ENCODE assay signal across 9 cellular contexts in the genomic region with DNA sequence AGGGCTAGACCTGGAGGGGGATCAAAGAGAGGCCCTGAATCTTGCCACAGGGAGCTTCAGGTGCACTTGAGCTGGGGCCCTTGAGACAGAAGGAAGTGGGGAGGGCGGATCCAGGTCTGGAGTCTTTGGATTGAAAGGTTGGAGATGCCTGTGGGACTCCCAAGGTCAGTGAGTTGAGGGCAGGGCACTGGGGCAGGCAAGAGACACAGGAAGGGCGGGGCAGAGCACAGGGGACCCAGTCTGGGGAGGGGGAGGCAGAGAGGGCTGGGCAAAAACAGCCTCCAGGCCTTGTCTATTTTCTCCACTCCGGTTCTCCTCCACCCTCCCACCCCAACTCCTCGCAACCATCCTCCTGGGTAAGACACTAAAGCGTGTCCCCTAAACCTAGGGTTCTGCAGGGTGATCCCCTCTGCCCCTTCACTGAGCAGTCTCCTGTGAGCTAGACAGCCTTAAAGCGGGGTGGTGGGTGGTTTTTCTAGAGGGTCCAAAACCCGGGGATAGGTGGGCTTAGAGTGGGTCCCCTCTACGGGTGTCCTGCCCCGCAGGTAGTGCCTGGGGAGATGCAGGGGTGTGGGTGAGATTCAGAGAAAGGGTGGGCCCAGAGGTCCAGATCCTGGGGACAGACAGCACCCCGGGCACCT. TPM values are rescaled to one million over a fixed set of nuclear protein-coding genes. Genes with fewer than 3 reads are reported as not detected.
DNase-seq lines count a peak whose midpoint lies in the region; ATAC-seq, FAIRE-seq and TF ChIP-seq lines count a peak whose summit lies in the region.
"Had no signal": no experiment of that assay in that cellular context is flagged by ENCODE, and none has a peak within 500 bp of the region (broad histone marks: within the 10 kb centered on the region; RNA-seq: fewer than 3 reads in every experiment).

No MANE protein-coding gene starts in this region.

- peak overlapping the region; percentile 72 for H2AFZ ChIP-seq in GM12878 (ENCODE audit: control insufficient read depth, low read depth, low read length)

- no peak overlapping the region for H3K27ac ChIP-seq in GM12878 (ENCODE audit: control insufficient read depth, insufficient read depth)
- H3K27ac ChIP-seq in liver (ENCODE audit: low read depth in 1 of 2, low read length in 2 of 2): peak overlapping the region; percentile 74 to 83
- peak overlapping the region; percentile 30 to 73 (median 54) for H3K27ac ChIP-seq in upper lobe of left lung

- no peak for FAIRE-seq in GM12878 (lab: Jason Lieb, UNC)
- FAIRE-seq: G401.6 had no signal

- no peaks in the 10 kb centered on the region for H3K36me3 ChIP-seq in GM12878 (ENCODE audit: control insufficient read depth in 2 of 2, insufficient read depth in 2 of 2, low read length in 1 of 2)
- H3K36me3 ChIP-seq in liver (ENCODE audit: control insufficient read depth in 4 of 4, insufficient read depth in 3 of 4, low read depth in 1 of 4, low read length in 3 of 4): no peaks in the 10 kb centered on the region
- H3K36me3 ChIP-seq in upper lobe of left lung: no peaks in the 10 kb centered on the region

- 49% methylated on average over 10 of the region's 10 CpGs for WGBS in GM12878 (ENCODE audit: insufficient coverage, insufficient replicate concordance, low lambda C conversion rate, missing lambda C conversion rate)
- WGBS in liver: 73% methylated on average over 10 of the region's 10 CpGs
- WGBS in upper lobe of left lung, 2 donors: 42 to 43% methylated on average over 9 to 10 of the region's 10 CpGs

- H3K4me3 ChIP-seq in GM12878: no peak overlapping the region
- peak overlapping the region in 2 of 3 donors; percentile 23 to 83 for H3K4me3 ChIP-seq in liver (ENCODE audit: low read depth in 1 of 3, low read length in 3 of 3)
- peak overlapping the region; percentile 6 to 73 (median 64) for H3K4me3 ChIP-seq in upper lobe of left lung

- H3K79me2 ChIP-seq in GM12878 (ENCODE audit: control insufficient read depth, insufficient read depth, low read length): no peaks in the 10 kb centered on the region; the same call in 1 of the 2 replicates

- H3K9ac ChIP-seq in GM12878 (ENCODE audit: control insufficient read depth, insufficient read depth, low read length): no peak overlapping the region; the same call in 1 of the 2 replicates
- H3K9ac ChIP-seq in liver (ENCODE audit: low read depth in 1 of 2, low read length in 2 of 2): peak overlapping the region in 1 of 2 donors; percentile 25

- H3K4me2 ChIP-seq in GM12878 (ENCODE audit: control insufficient read depth, insufficient read depth): peak overlapping the region; percentile 84

- H3K9me3 ChIP-seq in GM12878 (replicated peaks; ENCODE audit: control insufficient read depth, insufficient read depth, low read length): peaks cover 5% of the 10 kb centered on the region; the same call in 1 of the 3 replicates
- H3K9me3 ChIP-seq in liver (ENCODE audit: control insufficient read depth in 4 of 4, low read length in 3 of 4): peaks cover 0 to 6% (median 1%) of the 10 kb centered on the region in 4 donors
- H3K9me3 ChIP-seq in upper lobe of left lung: peaks cover 0 to 12% (median 3%) of the 10 kb centered on the region in 4 donors

- H3K4me1 ChIP-seq in GM12878 (ENCODE audit: control insufficient read depth, insufficient read depth, low read length) (peaks cover 8% of the 10 kb centered on the region), liver (ENCODE audit: control insufficient read depth in 4 of 4, insufficient read depth in 4 of 4, low read length in 3 of 4) (peaks cover 29 to 52% (median 42%) of the 10 kb centered on the region in 4 donors), upper lobe of left lung (peaks cover 44 to 57% (median 50%) of the 10 kb centered on the region in 4 donors)

- peak overlapping the region; percentile 57 for H3K27ac Mint-ChIP-seq in activated CD8-positive, alpha-beta memory T cell treated with anti-CD3 and anti-CD28 coated beads, Interleukin-2, amount 10 ng/mL, durations not matched to agents 7 days and 5 days

- H3K9me3 Mint-ChIP-seq in activated CD8-positive, alpha-beta memory T cell treated with anti-CD3 and anti-CD28 coated beads, Interleukin-2, amount 10 ng/mL, durations not matched to agents 7 days and 5 days (ENCODE audit: low read depth): peaks cover 4% of the 10 kb centered on the region

- peaks cover 29% of the 10 kb centered on the region for H3K4me1 Mint-ChIP-seq in activated CD8-positive, alpha-beta memory T cell treated with anti-CD3 and anti-CD28 coated beads, Interleukin-2, amount 10 ng/mL, durations not matched to agents 7 days and 5 days

- SMC1A ChIA-PET in GM12878 (lab: Charles Lee; ENCODE audit: uncharacterized antibody, unreplicated experiment): interaction anchor here (0.6 kb wide), 1 partner anchor 114 kb away, joined by 4 read pairs; no protein-coding TSS in a partner anchor

- no peak for TF ChIP-seq CTCF in GM12878 (IDR thresholded peaks at IDR 0.05 in 2 of 3, conservative IDR thresholded peaks at IDR 0.05 in 1 of 3; ENCODE audit: control insufficient read depth in 2 of 3, extremely low read depth in 1 of 3, insufficient read depth in 1 of 3, low read depth in 3 of 3, low read length in 3 of 3)
- TF ChIP-seq CTCF in liver (IDR thresholded peaks at IDR 0.05; ENCODE audit: low read depth, low read length, missing input control): no peak
- TF ChIP-seq CTCF in upper lobe of left lung (IDR thresholded peaks at IDR 0.05): no peak

- no peak for DNase-seq in activated CD8-positive, alpha-beta memory T cell treated with anti-CD3 and anti-CD28 coated beads, Interleukin-2, amount 10 ng/mL, durations not matched to agents 7 days and 5 days
- no peak for DNase-seq in activated CD8-positive, alpha-beta memory T cell treated with anti-CD3 and anti-CD28 coated beads, Interleukin-2, amount 50 U/mL, for 48 hours
- DNase-seq in GM12878 (ENCODE audit: low read depth, low spot score) (no peak), upper lobe of left lung (peak in 1 of 2 donors; percentile 63), COR-L47 (lab: John Stamatoyannopoulos, UW) (no peak), nucleus accumbens (lab: John Stamatoyannopoulos, UW) (no peak)
- no peak for DNase-seq in activated CD4-positive, alpha-beta T cell treated with anti-CD3 and anti-CD28 coated beads for 1 hour

- BruUV-seq in GM12878 (replicated peaks; lab: Mats Ljungman, UMichigan): no TSS peak

- CTCF ChIA-PET in activated CD8-positive, alpha-beta memory T cell treated with anti-CD3 and anti-CD28 coated beads, Interleukin-2, amount 10 ng/mL, durations not matched to agents 7 days and 5 days (lab: Charles Lee): interaction anchor here (1.0 to 2.3 kb wide), 2 partner anchors 13 to 38 kb away, joined by 3 to 12 read pairs; no protein-coding TSS in a partner anchor
- CTCF ChIA-PET in GM12878 (lab: Yijun Ruan, JAX): interaction anchor here (1.8 kb wide), 1 partner anchor 12 kb away, joined by 6 read pairs; no protein-coding TSS in a partner anchor

- POLR2A ChIA-PET in GM12878 (lab: Charles Lee): no interaction called here

- peaks cover 2% of the 10 kb centered on the region for H3K27me3 Mint-ChIP-seq in activated CD8-positive, alpha-beta memory T cell treated with anti-CD3 and anti-CD28 coated beads, Interleukin-2, amount 10 ng/mL, durations not matched to agents 7 days and 5 days

- TF ChIP-seq POLR2A in GM12878 (IDR thresholded peaks at IDR 0.05; ENCODE audit: low read depth, low read length) (no peak), upper lobe of left lung (IDR thresholded peaks at IDR 0.05) (no peak)

- peak overlapping the region; percentile 64 for H3K4me3 Mint-ChIP-seq in activated CD8-positive, alpha-beta memory T cell treated with anti-CD3 and anti-CD28 coated beads, Interleukin-2, amount 10 ng/mL, durations not matched to agents 7 days and 5 days

- no peak for TF ChIP-seq RAD21 in GM12878 (IDR thresholded peaks at IDR 0.05; ENCODE audit: insufficient read depth, low read depth, low read length)
- TF ChIP-seq RAD21 in liver (IDR thresholded peaks at IDR 0.05): no peak

- no peaks in the 10 kb centered on the region; a peak in 1 of 4 replicates for H3K27me3 ChIP-seq in GM12878 (replicated peaks in 1 of 2; ENCODE audit: control insufficient read depth in 2 of 2, insufficient read depth in 2 of 2, low read length in 1 of 2)
- no peaks in the 10 kb centered on the region for H3K27me3 ChIP-seq in liver (ENCODE audit: control insufficient read depth in 4 of 4, insufficient read depth in 4 of 4, low read length in 3 of 4)
- H3K27me3 ChIP-seq in upper lobe of left lung: no peaks in the 10 kb centered on the region

- H4K20me1 ChIP-seq in GM12878 (ENCODE audit: control insufficient read depth, insufficient read depth): no peaks in the 10 kb centered on the region

- peaks cover 5% of the 10 kb centered on the region for H3K36me3 Mint-ChIP-seq in activated CD8-positive, alpha-beta memory T cell treated with anti-CD3 and anti-CD28 coated beads, Interleukin-2, amount 10 ng/mL, durations not matched to agents 7 days and 5 days

- TF ChIP-seq EP300 in GM12878 (IDR thresholded peaks at IDR 0.05; ENCODE audit: borderline replicate concordance in 1 of 2, control insufficient read depth in 1 of 2, low read depth in 2 of 2, low read length in 2 of 2) (no peak), upper lobe of left lung (IDR thresholded peaks at IDR 0.05) (no peak)

- in situ Hi-C loops in GM12878 (cut with MboI): no loop called here

- ATAC-seq in activated CD8-positive, alpha-beta memory T cell treated with anti-CD3 and anti-CD28 coated beads, Interleukin-2, amount 10 ng/mL, durations not matched to agents 7 days and 5 days: no peak
- ATAC-seq in GM12878 (no peak), upper lobe of left lung (ENCODE audit: low FRiP score in 2 of 2) (peak; percentile 3 to 64)

- RAD21 ChIA-PET in GM12878 (lab: Charles Lee; ENCODE audit: unreplicated experiment): interaction anchor here (0.9 kb wide), 1 partner anchor 39 kb away, joined by 3 read pairs; no protein-coding TSS in a partner anchor

- intact Hi-C loops in GM12878 (cut with micrococcal nuclease; ENCODE audit: unreplicated experiment): loop anchor here (5.0 kb wide), 1 partner anchor 36 kb away; no protein-coding TSS in a partner anchor

RNA-seq across cellular contexts. Expression of gene CELSR1, which starts 38.6 kb away (rescaled TPM):
- under 1 TPM; 0.06 to 0.12 TPM for total RNA-seq in activated CD8-positive, alpha-beta memory T cell treated with anti-CD3 and anti-CD28 coated beads, Interleukin-2, amount 10 ng/mL, durations not matched to agents 7 days and 5 days
- total RNA-seq in GM12878 (2013; cell fraction: nucleolus; rRNA removed): 6.5 and 9.5 TPM in 2 replicates
- total RNA-seq in GM12878 (2014; rRNA removed) (0.34 and 0.38 TPM in 2 replicates), GM12878 (2014; rRNA removed; fragmentation: Illumina TruSeq; extraction: Trizol) (0.22 and 0.23 TPM in 2 replicates), GM12878 (2021) (0.74 and 0.90 TPM in 2 replicates), liver (1 to 10 TPM in 1 of 2 donors, under 1 TPM in 1; 0.37 to 1.6 TPM), upper lobe of left lung (100 to 1,000 TPM in 2 of 6 donors, 10 to 100 TPM in 4; 45.1 to 145 (median 80.1) TPM)
- 0.20 TPM for polyA plus RNA-seq in GM12878 (2011; ENCODE audit: low read depth)
- polyA plus RNA-seq in GM12878 (2011; rRNA removed) (1.3 and 1.7 TPM in 2 replicates), GM12878 (2014; fragmentation: Illumina TruSeq; extraction: Trizol) (0.32 and 0.37 TPM in 2 replicates), GM12878 (2014; fragmentation: Nextera tagmentation; extraction: Ambion mirVana) (under 1 TPM in 1 of 2 experiments, not detected in 1; 0.05 TPM), GM12878 (2014; rRNA removed) (0.66 and 0.78 TPM in 2 replicates), GM12878 (2016; fragmentation: Nextera tagmentation; extraction: Ambion mirVana) (under 1 TPM in 1 of 2 experiments, not detected in 1; 0.08 TPM), liver (1 to 10 TPM; 1.1 to 1.6 TPM)
- 2.4 and 2.5 TPM in 2 replicates for polyA plus RNA-seq in GM12878 (2011; cell fraction: cytosol; rRNA removed)
- 14.0 and 14.2 TPM in 2 replicates for polyA plus RNA-seq in GM12878 (2011; cell fraction: nucleus; rRNA removed)
- 0.51 and 0.73 TPM in 2 replicates for polyA plus RNA-seq in GM12878 (2012)
- polyA minus RNA-seq in GM12878 (2011; rRNA and poly(A)+ RNA removed): 5.9 and 8.8 TPM in 2 replicates
- polyA minus RNA-seq in GM12878 (2011; cell fraction: cytosol; rRNA and poly(A)+ RNA removed): 2.8 and 3.7 TPM in 2 replicates
- polyA minus RNA-seq in GM12878 (2011; cell fraction: nucleus; rRNA and poly(A)+ RNA removed): 9.6 and 16.9 TPM in 2 replicates

RNA-seq across cellular contexts. Expression of gene GRAMD4, which starts 44.2 kb away (rescaled TPM):
- total RNA-seq in activated CD8-positive, alpha-beta memory T cell treated with anti-CD3 and anti-CD28 coated beads, Interleukin-2, amount 10 ng/mL, durations not matched to agents 7 days and 5 days: 10 to 100 TPM; 35.4 to 44.6 TPM
- 20.3 and 24.6 TPM in 2 replicates for total RNA-seq in GM12878 (2013; cell fraction: nucleolus; rRNA removed)
- 27.4 and 28.7 TPM in 2 replicates for total RNA-seq in GM12878 (2014; rRNA removed)
- 8.9 and 11.7 TPM in 2 replicates for total RNA-seq in GM12878 (2014; rRNA removed; fragmentation: Illumina TruSeq; extraction: Trizol)
- total RNA-seq in GM12878 (2021): 45.5 and 49.1 TPM in 2 replicates
- polyA plus RNA-seq in GM12878 (2011; ENCODE audit: low read depth): 2.6 TPM
- polyA plus RNA-seq in GM12878 (2011; rRNA removed): 22.1 and 24.3 TPM in 2 replicates
- 11.8 and 18.5 TPM in 2 replicates for polyA plus RNA-seq in GM12878 (2011; cell fraction: cytosol; rRNA removed)
- 69.1 and 78.8 TPM in 2 replicates for polyA plus RNA-seq in GM12878 (2011; cell fraction: nucleus; rRNA removed)
- 6.2 and 8.4 TPM in 2 replicates for polyA plus RNA-seq in GM12878 (2012)
- polyA plus RNA-seq in GM12878 (2014; fragmentation: Illumina TruSeq; extraction: Trizol): 7.2 and 9.5 TPM in 2 replicates
- under 1 TPM; 0.21 to 0.73 TPM for polyA plus RNA-seq in GM12878 (2014; fragmentation: Nextera tagmentation; extraction: Ambion mirVana)
- 32.3 and 38.6 TPM in 2 replicates for polyA plus RNA-seq in GM12878 (2014; rRNA removed)
- polyA plus RNA-seq in GM12878 (2016; fragmentation: Nextera tagmentation; extraction: Ambion mirVana): 1 to 10 TPM; 4.2 to 5.3 TPM
- 34.2 and 34.7 TPM in 2 replicates for polyA minus RNA-seq in GM12878 (2011; rRNA and poly(A)+ RNA removed)
- polyA minus RNA-seq in GM12878 (2011; cell fraction: cytosol; rRNA and poly(A)+ RNA removed): 13.9 and 15.8 TPM in 2 replicates
- 26.5 and 39.9 TPM in 2 replicates for polyA minus RNA-seq in GM12878 (2011; cell fraction: nucleus; rRNA and poly(A)+ RNA removed)
- 10 to 100 TPM; 15.9 to 27.3 TPM for total RNA-seq in liver
- 10 to 100 TPM in 1 of 2 donors, 1 to 10 TPM in 1; 2.7 to 53.5 TPM for polyA plus RNA-seq in liver
- 100 to 1,000 TPM in 3 of 6 donors, 10 to 100 TPM in 3; 59.8 to 302 (median 104) TPM for total RNA-seq in upper lobe of left lung

Comparison
In these comparisons a context has a peak if more than half of its experiments do, and no peak if none do; other contexts are left out.
1. ATAC-seq: peak in upper lobe of left lung (2 of 2); none in activated CD8-positive, alpha-beta memory T cell treated with anti-CD3 and anti-CD28 coated beads, Interleukin-2, amount 10 ng/mL, durations not matched to agents 7 days and 5 days (single experiment) and GM12878 (single experiment).
2. RNA of gene CELSR1, which starts 38.6 kb away (total RNA-seq): 45.1 to 145 TPM in upper lobe of left lung; 0.37 to 1.6 TPM in liver, 0.22 to 9.5 TPM in GM12878 and 0.06 to 0.12 TPM in activated CD8-positive, alpha-beta memory T cell treated with anti-CD3 and anti-CD28 coated beads, Interleukin-2, amount 10 ng/mL, durations not matched to agents 7 days and 5 days; every median in the first group is over 4 times any median in the second.